12 cellular contexts compared by ENCODE assay signal in the genomic region with DNA sequence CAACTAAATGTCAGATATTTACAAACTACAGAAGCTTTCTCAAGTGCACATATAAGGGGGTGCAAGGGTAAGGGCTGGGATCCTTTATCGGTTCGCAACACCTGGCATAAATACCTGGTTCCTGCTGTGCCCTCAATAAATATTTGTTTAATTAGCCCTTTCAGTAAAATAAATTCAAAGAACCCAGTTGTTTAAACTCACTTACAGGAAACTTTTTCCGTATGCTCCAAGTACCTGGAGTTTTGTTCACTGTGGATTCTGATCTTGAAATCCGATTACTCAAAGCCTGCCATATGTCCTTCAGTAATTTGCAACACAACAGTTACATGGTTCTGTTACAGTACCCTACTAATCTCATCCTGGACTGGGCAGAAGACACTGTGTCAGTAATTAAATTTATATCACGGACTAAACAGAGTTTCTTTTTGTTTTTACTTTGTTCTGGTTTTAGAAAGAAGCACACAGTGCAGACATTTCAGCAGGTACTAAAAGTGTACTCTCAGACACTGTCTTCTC. TPM values are rescaled to one million over a fixed set of nuclear protein-coding genes. Genes with fewer than 3 reads are reported as not detected.
A peak's percentile ranks its signal among the peaks of the same experiment; 100 is the strongest.
DNase-seq lines count a peak whose midpoint lies in the region; ATAC-seq and TF ChIP-seq lines count a peak whose summit lies in the region.
"Had no signal": no experiment of that assay in that cellular context is flagged by ENCODE, and none has a peak within 500 bp of the region (broad histone marks: within the 10 kb centered on the region; RNA-seq: fewer than 3 reads in every experiment).

No MANE protein-coding gene starts in this region.

- DNase-seq in DMS153 (lab: John Stamatoyannopoulos, UW) (peak; percentile 47), DMS153 treated with DMSO at 0.1 percent for 48 hours (lab: John Stamatoyannopoulos, UW; ENCODE audit: unreplicated experiment) (no peak), NB4 (ENCODE audit: low read depth) (no peak), progenitor cell of endocrine pancreas (ENCODE audit: low spot score, unreplicated experiment) (no peak), putamen (ENCODE audit: low spot score) (no peak), posterior vena cava (ENCODE audit: low spot score) (no peak)
- DNase-seq: activated CD8-positive, alpha-beta memory T cell treated with anti-CD3 and anti-CD28 coated beads, Interleukin-2, amount 10 ng/mL, durations not matched to agents 7 days and 5 days; glutamatergic neuron; stimulated activated CD8-positive, alpha-beta memory T cell treated with anti-CD3 and anti-CD28 coated beads, Interleukin-4, amount 100 ng/mL, for 48 hours had no signal

- H3K9me3 Mint-ChIP-seq in dendritic cell treated with granulocyte-macrophage colony-stimulating factor and Interleukin-4, amounts not matched to agents 40 ng/mL and 50 ng/mL, for 4 days = no peaks in the 10 kb centered on the region
- no peaks in the 10 kb centered on the region for H3K9me3 Mint-ChIP-seq in progenitor cell of endocrine pancreas (ENCODE audit: low read depth)
- H3K9me3 Mint-ChIP-seq: IgD-negative memory B cell had no signal

- intact Hi-C loops in dendritic cell treated with granulocyte-macrophage colony-stimulating factor and Interleukin-4, amounts not matched to agents 40 ng/mL and 50 ng/mL, for 4 days (cut with micrococcal nuclease) = loop anchor here (10.0 kb wide), 1 partner anchor 100 kb away; no protein-coding TSS in a partner anchor
- intact Hi-C loops in posterior vena cava (cut with DNase I) = no loop called here

- peak overlapping the region; percentile 32 for H3K4me3 ChIP-seq in NB4 (ENCODE audit: low read depth, low read length)

- no peak for ATAC-seq in GM18520 (IDR thresholded peaks at IDR 0.05; ENCODE audit: unreplicated experiment)
- ATAC-seq: activated CD8-positive, alpha-beta memory T cell treated with anti-CD3 and anti-CD28 coated beads, Interleukin-2, amount 10 ng/mL, durations not matched to agents 7 days and 5 days had no signal

- H3K27ac Mint-ChIP-seq in dendritic cell treated with granulocyte-macrophage colony-stimulating factor and Interleukin-4, amounts not matched to agents 40 ng/mL and 50 ng/mL, for 4 days = peak overlapping the region; percentile 73
- peak overlapping the region; percentile 65 for H3K27ac Mint-ChIP-seq in progenitor cell of endocrine pancreas
- H3K27ac Mint-ChIP-seq: activated CD8-positive, alpha-beta memory T cell treated with anti-CD3 and anti-CD28 coated beads, Interleukin-2, amount 10 ng/mL, durations not matched to agents 7 days and 5 days had no signal

- H3K27me3 Mint-ChIP-seq in dendritic cell treated with granulocyte-macrophage colony-stimulating factor and Interleukin-4, amounts not matched to agents 40 ng/mL and 50 ng/mL, for 4 days = no peaks in the 10 kb centered on the region
- H3K27me3 Mint-ChIP-seq in progenitor cell of endocrine pancreas = no peaks in the 10 kb centered on the region
- H3K27me3 Mint-ChIP-seq: IgD-negative memory B cell had no signal

- H3K36me3 Mint-ChIP-seq in dendritic cell treated with granulocyte-macrophage colony-stimulating factor and Interleukin-4, amounts not matched to agents 40 ng/mL and 50 ng/mL, for 4 days (ENCODE audit: low read depth) = no peaks in the 10 kb centered on the region
- no peaks in the 10 kb centered on the region for H3K36me3 Mint-ChIP-seq in progenitor cell of endocrine pancreas (ENCODE audit: insufficient read depth)
- H3K36me3 Mint-ChIP-seq: activated CD8-positive, alpha-beta memory T cell treated with anti-CD3 and anti-CD28 coated beads, Interleukin-2, amount 10 ng/mL, durations not matched to agents 7 days and 5 days; IgD-negative memory B cell had no signal

- no peak for TF ChIP-seq POLR2A in NB4 (IDR thresholded peaks at IDR 0.05; ENCODE audit: extremely low read depth, insufficient read length)

- H3K4me3 Mint-ChIP-seq in dendritic cell treated with granulocyte-macrophage colony-stimulating factor and Interleukin-4, amounts not matched to agents 40 ng/mL and 50 ng/mL, for 4 days = no peak overlapping the region
- H3K4me3 Mint-ChIP-seq in progenitor cell of endocrine pancreas (ENCODE audit: low read depth) = peak overlapping the region; percentile 10
- H3K4me3 Mint-ChIP-seq: activated CD8-positive, alpha-beta memory T cell treated with anti-CD3 and anti-CD28 coated beads, Interleukin-2, amount 10 ng/mL, durations not matched to agents 7 days and 5 days; IgD-negative memory B cell had no signal

- TF ChIP-seq CTCF in NB4 (IDR thresholded peaks at IDR 0.05; ENCODE audit: low read depth, low read length) = no peak
- no peak for TF ChIP-seq CTCF in progenitor cell of endocrine pancreas (IDR thresholded peaks at IDR 0.05; ENCODE audit: unreplicated experiment)

- peaks cover 54% of the 10 kb centered on the region for H3K4me1 Mint-ChIP-seq in dendritic cell treated with granulocyte-macrophage colony-stimulating factor and Interleukin-4, amounts not matched to agents 40 ng/mL and 50 ng/mL, for 4 days (ENCODE audit: low read depth)
- peaks cover 36% of the 10 kb centered on the region for H3K4me1 Mint-ChIP-seq in progenitor cell of endocrine pancreas (ENCODE audit: low read depth)
- H3K4me1 Mint-ChIP-seq: activated CD8-positive, alpha-beta memory T cell treated with anti-CD3 and anti-CD28 coated beads, Interleukin-2, amount 10 ng/mL, durations not matched to agents 7 days and 5 days had no signal

RNA-seq across cellular contexts. Expression of gene TBC1D8, which starts 36.9 kb away (rescaled TPM):
- total RNA-seq in progenitor cell of endocrine pancreas (32.6 and 34.8 TPM in 2 replicates), posterior vena cava (10 to 100 TPM; 13.5 to 13.9 TPM)
